In genomic region chr4:123349401-123350190, GRCh38 we compare ENCODE assay signal across 19 cellular contexts. TPM values are rescaled to one million over a fixed set of nuclear protein-coding genes. Genes with fewer than 3 reads are reported as not detected.
DNase-seq lines count a peak whose midpoint lies in the region; ATAC-seq and TF ChIP-seq lines count a peak whose summit lies in the region.
"Had no signal": no experiment of that assay in that cellular context is flagged by ENCODE, and none has a peak within 500 bp of the region (broad histone marks: within the 10 kb centered on the region; RNA-seq: fewer than 3 reads in every experiment).

No MANE protein-coding gene starts in this region.

- no peak overlapping the region for H3K4me3 ChIP-seq in heart left ventricle
- no peak overlapping the region for H3K4me3 ChIP-seq in right atrium auricular region
- H3K4me3 ChIP-seq in HAP-1 = no peak overlapping the region
- H3K4me3 ChIP-seq: A549; BLaER1 treated with 17β-estradiol and CSF1 and Interleukin-3, amounts not matched to agents 10 nM and 100 nM; cardiac muscle cell; tibial artery had no signal

- H3K27ac ChIP-seq in heart left ventricle (peak overlapping the region in 1 of 12 donors; percentile 24), right atrium auricular region (no peak overlapping the region), VCaP (0 out of 2 replicates have a peak overlapping the region, but pooled peaks have one; percentile 12)
- H3K27ac ChIP-seq: A549; BLaER1 treated with 17β-estradiol and CSF1 and Interleukin-3, amounts not matched to agents 10 nM and 100 nM; cardiac muscle cell; tibial artery had no signal

- H3K4me1 ChIP-seq in heart left ventricle (peaks cover 0 to 29% (median 16%) of the 10 kb centered on the region in 12 donors), right atrium auricular region (peaks cover 0 to 18% of the 10 kb centered on the region in 2 donors), HAP-1 (no peaks in the 10 kb centered on the region)
- H3K4me1 ChIP-seq: A549 had no signal

- TF ChIP-seq CTCF in heart left ventricle (IDR thresholded peaks at IDR 0.05) = no peak
- no peak for TF ChIP-seq CTCF in right atrium auricular region (IDR thresholded peaks at IDR 0.05)
- TF ChIP-seq CTCF in VCaP (conservative IDR thresholded peaks at IDR 0.05) = no peak

- H3K36me3 ChIP-seq in heart left ventricle (no peaks in the 10 kb centered on the region), right atrium auricular region (no peaks in the 10 kb centered on the region), HAP-1 (replicated peaks) (no peaks in the 10 kb centered on the region)
- H3K36me3 ChIP-seq: BLaER1 treated with 17β-estradiol and CSF1 and Interleukin-3, amounts not matched to agents 10 nM and 100 nM; cardiac muscle cell; tibial artery had no signal

- TF ChIP-seq POLR2A in heart left ventricle (IDR thresholded peaks at IDR 0.05) = no peak

- peak; percentile 76 to 94 (median 90) for ATAC-seq in heart left ventricle
- ATAC-seq: activated T-helper 17 cell treated with anti-CD3 and anti-CD28 coated beads, Interleukin-2, amount 50 U/mL, for 72 hours; natural killer cell; stimulated activated effector memory CD8-positive, alpha-beta T cell treated with anti-CD3 and anti-CD28 coated beads, Interleukin-12 subunit alpha, Interleukin-12 subunit beta, amount 100 ng/mL, for 72 hours had no signal

- in situ Hi-C loops in HAP-1 (cut with MboI; ENCODE audit: low sequenced_read_pairs) = no loop called here

- DNase-seq in heart left ventricle (peak in 3 of 5 donors; percentile 35 to 62 (median 55)), right atrium auricular region (ENCODE audit: low spot score) (no peak), kidney glomerular epithelial cell (lab: John Stamatoyannopoulos, UW) (peak; percentile 56), DMS153 treated with DMSO at 0.1 percent for 48 hours (lab: John Stamatoyannopoulos, UW; ENCODE audit: unreplicated experiment) (no peak), COR-L47 (lab: John Stamatoyannopoulos, UW) (no peak), NCI-H1417 treated with DMSO at 0.1 percent for 48 hours (lab: John Stamatoyannopoulos, UW) (no peak), HAP-1 (ENCODE audit: low spot score in 2 of 2) (no peak)
- DNase-seq: activated CD4-positive, CD25-positive, alpha-beta regulatory T cell treated with anti-CD3 and anti-CD28 coated beads, Interleukin-2, amount 50 U/mL, for 72 hours; HFFc6; natural killer cell; NCI-H2227 treated with DMSO at 0.1 percent for 48 hours; SHP77 treated with DMSO at 0.1 percent for 48 hours; tibial artery had no signal

- WGBS in heart left ventricle, 4 donors = 55 to 72% (median 66%) methylated on average over 7 of the region's 7 CpGs

- H3K27me3 ChIP-seq in heart left ventricle (no peaks in the 10 kb centered on the region), right atrium auricular region (no peaks in the 10 kb centered on the region), HAP-1 (ENCODE audit: low read depth) (no peaks in the 10 kb centered on the region)
- H3K27me3 ChIP-seq: BLaER1 treated with 17β-estradiol and CSF1 and Interleukin-3, amounts not matched to agents 10 nM and 100 nM; cardiac muscle cell; tibial artery had no signal

- H3K9me3 ChIP-seq in heart left ventricle (no peaks in the 10 kb centered on the region), right atrium auricular region (no peaks in the 10 kb centered on the region), HAP-1 (no peaks in the 10 kb centered on the region)
- H3K9me3 ChIP-seq: A549, tibial artery had no signal

- intact Hi-C loops in heart left ventricle (cut with DNase I) = loop anchor here in 4 of 10 donors (5.0 to 10.0 kb wide), 4 partner anchors 38 to 105 kb away; partner anchors contain the start of gene SPRY1 (in 1 of the 4)

RNA-seq across cellular contexts. Expression of gene SPRY1, which starts 47.0 kb away (rescaled TPM):
- total RNA-seq in heart left ventricle = 100 to 1,000 TPM in 1 of 9 donors, 10 to 100 TPM in 8; 28.0 to 104 (median 39.1) TPM
- 10 to 100 TPM; 17.0 to 57.6 TPM for polyA plus RNA-seq in heart left ventricle
- total RNA-seq in right atrium auricular region = 100 to 1,000 TPM in 1 of 2 donors, 10 to 100 TPM in 1; 50.0 to 118 TPM

Comparison
In these comparisons a context has a peak if more than half of its experiments do, and no peak if none do; other contexts are left out.
1. DNase-seq: peak in heart left ventricle (3 of 5) and kidney glomerular epithelial cell (single experiment); none in right atrium auricular region (single experiment), DMS153 treated with DMSO at 0.1 percent for 48 hours (single experiment), COR-L47 (single experiment), NCI-H1417 treated with DMSO at 0.1 percent for 48 hours (single experiment) and HAP-1 (0 of 2).